In genomic region chr2:42810971-42811865, GRCh38 we compare ENCODE assay signal across 1 cellular context.
A peak's percentile ranks its signal among the peaks of the same experiment; 100 is the strongest.
TF ChIP-seq lines count a peak whose summit lies in the region.

No MANE protein-coding gene starts in this region.

TF ChIP-seq in H1, 55 proteins besides CTCF, POLR2A, EP300 and RAD21 (continued from another document):
- TF ChIP-seq, protein P1, sequence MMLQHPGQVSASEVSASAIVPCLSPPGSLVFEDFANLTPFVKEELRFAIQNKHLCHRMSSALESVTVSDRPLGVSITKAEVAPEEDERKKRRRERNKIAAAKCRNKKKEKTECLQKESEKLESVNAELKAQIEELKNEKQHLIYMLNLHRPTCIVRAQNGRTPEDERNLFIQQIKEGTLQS (IDR thresholded peaks at IDR 0.05; ENCODE audit: insufficient read depth, low read depth, low read length): no peak
- no peak for TF ChIP-seq POU5F1 (IDR thresholded peaks at IDR 0.05; ENCODE audit: low read depth, low read length)
- TF ChIP-seq SP1 (IDR thresholded peaks at IDR 0.05; ENCODE audit: low read depth, low read length): 0 out of 2 replicates have a peak, but pooled peaks have one; percentile 39
- peak; percentile 27; the same call in 1 of the 2 replicates for TF ChIP-seq PHF8 (conservative IDR thresholded peaks at IDR 0.05; ENCODE audit: low read depth, low read length)
- no peak; the same call in 1 of the 2 replicates for TF ChIP-seq POLR2AphosphoS5 (IDR thresholded peaks at IDR 0.05; ENCODE audit: low read depth, low read length)
- TF ChIP-seq TEAD4 (IDR thresholded peaks at IDR 0.05; ENCODE audit: low read depth, low read length): peak; percentile 70; the same call in 1 of the 2 replicates
- no peak for TF ChIP-seq NRF1 (IDR thresholded peaks at IDR 0.05; ENCODE audit: low read depth, low read length)
- TF ChIP-seq CBX8 (IDR thresholded peaks at IDR 0.05; ENCODE audit: borderline replicate concordance, low read depth, low read length): no peak
- TF ChIP-seq SP4 (IDR thresholded peaks at IDR 0.05; ENCODE audit: low read length): 0 out of 2 replicates have a peak, but pooled peaks have one; percentile 3
- TF ChIP-seq USF2 (IDR thresholded peaks at IDR 0.05; ENCODE audit: low read length): peak; percentile 51; the same call in 1 of the 2 replicates
- TF ChIP-seq HDAC6 (IDR thresholded peaks at IDR 0.05; ENCODE audit: low read depth, low read length): no peak
- peak; percentile 89; the same call in 1 of the 2 replicates for TF ChIP-seq RBBP5 (IDR thresholded peaks at IDR 0.05; ENCODE audit: borderline replicate concordance, low read depth, low read length)
- 0 out of 4 replicates have a peak, but pooled peaks of 1 of the 2 experiments have one; percentile 10 for TF ChIP-seq SIN3A (conservative IDR thresholded peaks at IDR 0.05 in 1 of 2, IDR thresholded peaks at IDR 0.05 in 1 of 2; ENCODE audit: low read depth in 1 of 2, low read length in 2 of 2)
- TF ChIP-seq KDM4A (IDR thresholded peaks at IDR 0.05; ENCODE audit: low read depth, low read length, severe bottlenecking): peak; percentile 26
- TF ChIP-seq ASH2L (IDR thresholded peaks at IDR 0.05; ENCODE audit: low read length): peak; percentile 70
- 0 out of 2 replicates have a peak, but pooled peaks have one; percentile 43 for TF ChIP-seq SUZ12 (IDR thresholded peaks at IDR 0.05; ENCODE audit: low read length)
- TF ChIP-seq CTBP2 (IDR thresholded peaks at IDR 0.05; ENCODE audit: borderline replicate concordance, insufficient read depth, insufficient read length, low read length): peak; percentile 62
- TF ChIP-seq, protein P2, sequence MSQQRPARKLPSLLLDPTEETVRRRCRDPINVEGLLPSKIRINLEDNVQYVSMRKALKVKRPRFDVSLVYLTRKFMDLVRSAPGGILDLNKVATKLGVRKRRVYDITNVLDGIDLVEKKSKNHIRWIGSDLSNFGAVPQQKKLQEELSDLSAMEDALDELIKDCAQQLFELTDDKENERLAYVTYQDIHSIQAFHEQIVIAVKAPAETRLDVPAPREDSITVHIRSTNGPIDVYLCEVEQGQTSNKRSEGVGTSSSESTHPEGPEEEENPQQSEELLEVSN (IDR thresholded peaks at IDR 0.05): peak; percentile 36; the same call in 1 of the 2 replicates
- TF ChIP-seq CBX5 (IDR thresholded peaks at IDR 0.05; ENCODE audit: low read depth, low read length): no peak
- peak; percentile 59 for TF ChIP-seq MAX (IDR thresholded peaks at IDR 0.05)
- no peak for TF ChIP-seq CHD2 (IDR thresholded peaks at IDR 0.05; ENCODE audit: low read length)
- no peak for TF ChIP-seq NANOG (IDR thresholded peaks at IDR 0.05; ENCODE audit: insufficient read depth, low read depth, low read length, poor library complexity, severe bottlenecking)
- no peak for TF ChIP-seq KDM1A (IDR thresholded peaks at IDR 0.05; ENCODE audit: borderline replicate concordance, low read length)
